In the genomic region with DNA sequence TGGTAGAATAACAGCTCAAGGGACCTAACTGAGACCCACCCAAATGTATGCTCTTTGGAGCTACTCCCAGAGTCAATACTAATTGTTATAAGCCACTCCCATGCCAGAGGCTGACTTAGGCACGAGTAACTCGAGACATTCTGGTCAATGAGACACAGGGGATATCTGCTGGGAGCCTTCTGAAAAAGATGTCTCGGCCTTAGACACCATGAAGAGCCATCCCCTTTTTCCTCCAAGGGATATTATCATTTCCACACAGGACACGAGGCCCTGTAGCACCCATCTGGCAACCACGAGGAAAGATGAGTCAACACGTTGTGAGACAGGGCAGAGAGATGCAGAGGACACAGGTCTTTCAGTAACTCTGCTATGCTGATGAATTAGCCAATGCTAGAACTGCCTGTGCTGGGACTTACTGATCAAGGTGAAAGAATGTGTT, we compare ENCODE assay signal across 8 cellular contexts. TPM values are rescaled to one million over a fixed set of nuclear protein-coding genes. Genes with fewer than 3 reads are reported as not detected.
DNase-seq lines count a peak whose midpoint lies in the region; ATAC-seq and TF ChIP-seq lines count a peak whose summit lies in the region.

No MANE protein-coding gene starts in this region.

- no peak overlapping the region for H3K23ac ChIP-seq in IMR-90 (ENCODE audit: low read depth, low read length)

- H3K9me1 ChIP-seq in IMR-90 (ENCODE audit: insufficient read depth, low read length) = peaks cover 15% of the 10 kb centered on the region

- POLR2A ChIA-PET in BJ (lab: Charles Lee) (interaction anchor here (1.1 kb wide), 1 partner anchor 9 kb away, joined by 5 read pairs; no protein-coding TSS in a partner anchor), IMR-90 (lab: Charles Lee; ENCODE audit: unreplicated experiment) (no interaction called here), GM10248 (lab: Yijun Ruan, JAX) (no interaction called here)

- DNase-seq in BJ (ENCODE audit: low read depth) (peak; percentile 56), IMR-90 (peak; percentile 92), astrocyte of the hippocampus (ENCODE audit: low read depth, low spot score) (peak; percentile 29), mucosa of descending colon (no peak), NCI-H2107 (lab: John Stamatoyannopoulos, UW) (no peak), GM10248 (ENCODE audit: extremely low spot score) (no peak)

- 0 out of 2 replicates have a peak, but pooled peaks have one; percentile 4 for TF ChIP-seq RAD21 in IMR-90 (IDR thresholded peaks at IDR 0.05; ENCODE audit: low read length)

- H2BK15ac ChIP-seq in IMR-90 (ENCODE audit: low read depth, low read length) = no peak overlapping the region

- H3K27ac ChIP-seq in IMR-90 (ENCODE audit: insufficient read depth, low read length) = peak overlapping the region; percentile 33; the same call in 1 of the 2 replicates

- ATAC-seq in IMR-90 (ENCODE audit: low read depth) (peak; percentile 79), mucosa of descending colon (peak; percentile 15), HG03342 (IDR thresholded peaks at IDR 0.05; ENCODE audit: unreplicated experiment) (no peak), HG02588 (IDR thresholded peaks at IDR 0.05; ENCODE audit: unreplicated experiment) (no peak)

- no peak overlapping the region for H4K8ac ChIP-seq in IMR-90 (ENCODE audit: low read depth in 2 of 2, low read length in 2 of 2)

- peaks cover 14% of the 10 kb centered on the region for H3K4me1 ChIP-seq in IMR-90 (ENCODE audit: control insufficient read depth, insufficient read depth, low read length)
- peaks cover 16% of the 10 kb centered on the region for H3K4me1 ChIP-seq in mucosa of descending colon (ENCODE audit: low read depth)

- TF ChIP-seq CTCF in BJ (IDR thresholded peaks at IDR 0.05; ENCODE audit: insufficient read depth, low read depth, low read length) (no peak), IMR-90 (conservative IDR thresholded peaks at IDR 0.05; ENCODE audit: low read depth, low read length) (no peak), mucosa of descending colon (IDR thresholded peaks at IDR 0.05) (no peak), GM10248 (IDR thresholded peaks at IDR 0.05; ENCODE audit: control extremely low read depth, extremely low read depth, low read depth, missing control alignments) (no peak)

- 0 out of 2 replicates have a peak overlapping the region, but pooled peaks have one; percentile 0 for H2BK120ac ChIP-seq in IMR-90 (ENCODE audit: low read depth, low read length)

- peak overlapping the region; percentile 49 for H2AFZ ChIP-seq in IMR-90 (replicated peaks; ENCODE audit: low read length, poor library complexity)

- peaks cover 0 to 6% of the 10 kb centered on the region in 2 experiments; a peak in 1 of 4 replicates for H3K79me1 ChIP-seq in IMR-90 (ENCODE audit: low read depth in 1 of 2, low read length in 2 of 2)

- H3K56ac ChIP-seq in IMR-90 (ENCODE audit: extremely low read depth, insufficient read depth, low read length) = no peak overlapping the region

- no peak overlapping the region; the same call in 1 of the 2 replicates for H4K91ac ChIP-seq in IMR-90 (ENCODE audit: insufficient read depth, low read depth, low read length)

- no peak overlapping the region for H3K4me2 ChIP-seq in IMR-90 (ENCODE audit: low read depth, low read length)

- WGBS in IMR-90 (ENCODE audit: extremely low coverage in 2 of 2, insufficient read length in 1 of 2), 2 experiments = 25% methylated on average over 2 of the region's 6 CpGs; no CpG with 5 or more reads in 1 of the 2 experiments

- H3K14ac ChIP-seq in IMR-90 (replicated peaks; ENCODE audit: low read depth, low read length) = 0 out of 2 replicates have a peak overlapping the region, but pooled peaks have one; percentile 5

- intact Hi-C loops in IMR-90 (cut with micrococcal nuclease) = no loop called here
- intact Hi-C loops in mucosa of descending colon (cut with DNase I, micrococcal nuclease) = no loop called here

- no peak overlapping the region for H3K9ac ChIP-seq in IMR-90 (ENCODE audit: low read depth, low read length)

- H3K4ac ChIP-seq in IMR-90 (ENCODE audit: low read depth, low read length) = peak overlapping the region; percentile 29; the same call in 1 of the 2 replicates

- no peak overlapping the region for H2AK9ac ChIP-seq in IMR-90 (replicated peaks; ENCODE audit: low read depth, low read length, poor library complexity)

- TF ChIP-seq POLR2A in IMR-90 (IDR thresholded peaks at IDR 0.05; ENCODE audit: low read depth, low read length) = no peak

- H2AK5ac ChIP-seq in IMR-90 (ENCODE audit: low read depth, low read length) = peak overlapping the region; percentile 30; the same call in 1 of the 2 replicates

- no peaks in the 10 kb centered on the region for H3K27me3 ChIP-seq in BJ (ENCODE audit: control insufficient read depth, insufficient read depth, low read length)
- no peaks in the 10 kb centered on the region for H3K27me3 ChIP-seq in IMR-90 (ENCODE audit: control insufficient read depth, insufficient read depth, low read length)

- BruUV-seq in IMR-90 (replicated peaks; lab: Mats Ljungman, UMichigan) = no TSS peak

- CTCF ChIA-PET in BJ (lab: Yijun Ruan, JAX) = interaction anchor here (0.9 to 1.1 kb wide), 2 partner anchors 11 to 15 kb away, joined by 3 read pairs; no protein-coding TSS in a partner anchor
- CTCF ChIA-PET in IMR-90 (lab: Yijun Ruan, JAX) = no interaction called here
- CTCF ChIA-PET in GM10248 (lab: Yijun Ruan, JAX) = interaction anchor here (1.3 to 2.3 kb wide), 6 partner anchors 10 to 35 kb away, joined by 3 to 6 read pairs (median 4); no protein-coding TSS in a partner anchor

- H2BK20ac ChIP-seq in IMR-90 (ENCODE audit: low read depth, low read length) = no peak overlapping the region

- H3K9me3 ChIP-seq in IMR-90 (ENCODE audit: control insufficient read depth, insufficient read depth, low read length) (no peaks in the 10 kb centered on the region), mucosa of descending colon (no peaks in the 10 kb centered on the region)

- H3K4me3 ChIP-seq in BJ (ENCODE audit: low read depth, low read length) (no peak overlapping the region), IMR-90 (ENCODE audit: insufficient read depth, low read depth, low read length) (no peak overlapping the region), mucosa of descending colon (no peak overlapping the region)

- H4K5ac ChIP-seq in IMR-90 (ENCODE audit: low read depth, low read length) = no peak overlapping the region

- in situ Hi-C loops in IMR-90 (cut with MboI; ENCODE audit: low sequenced_read_pairs) = no loop called here

- no peak overlapping the region for H3K18ac ChIP-seq in IMR-90 (ENCODE audit: low read depth, low read length)

- dilution Hi-C loops in IMR-90 (cut with HindIII; ENCODE audit: low sequenced_read_pairs, unreplicated experiment) = no loop called here

- no peaks in the 10 kb centered on the region for H4K20me1 ChIP-seq in IMR-90 (ENCODE audit: insufficient read depth, low read length)

- H3K36me3 ChIP-seq in BJ (ENCODE audit: control insufficient read depth, insufficient read depth, low read length) = no peaks in the 10 kb centered on the region
- no peaks in the 10 kb centered on the region for H3K36me3 ChIP-seq in IMR-90 (ENCODE audit: control insufficient read depth, insufficient read depth, low read length)
- H3K36me3 ChIP-seq in mucosa of descending colon (ENCODE audit: low read depth) = no peaks in the 10 kb centered on the region

- no peak overlapping the region for H2BK5ac ChIP-seq in IMR-90 (ENCODE audit: low read depth, low read length, poor library complexity, severe bottlenecking)

TF ChIP-seq in IMR-90, 13 proteins besides CTCF, POLR2A, EP300 and RAD21:
- peak; percentile 96 for TF ChIP-seq MXI1 (IDR thresholded peaks at IDR 0.05; ENCODE audit: borderline replicate concordance, low read depth, low read length)
- TF ChIP-seq NFE2L2 (IDR thresholded peaks at IDR 0.05; ENCODE audit: low read depth, low read length) = no peak
- peak; percentile 52 for TF ChIP-seq FOS (IDR thresholded peaks at IDR 0.05; ENCODE audit: low read depth, low read length)
- TF ChIP-seq CEBPB (IDR thresholded peaks at IDR 0.05; ENCODE audit: low read depth, low read length) = peak; percentile 65

RNA-seq across cellular contexts. Expression of a gene that starts 30.7 kb away (rescaled TPM):
- polyA plus RNA-seq in BJ (2011; rRNA removed) = 1.3 and 1.4 TPM in 2 replicates
- polyA minus RNA-seq in BJ (2011; rRNA and poly(A)+ RNA removed) = 4.1 TPM in 2 replicates
- 0.72 and 0.83 TPM in 2 replicates for total RNA-seq in IMR-90 (2012; rRNA removed)
- polyA plus RNA-seq in IMR-90 (2012; rRNA removed) = 1.3 and 1.4 TPM in 2 replicates
- 0.87 and 1.7 TPM in 2 replicates for polyA plus RNA-seq in IMR-90 (2012; cell fraction: cytosol; rRNA removed)
- polyA plus RNA-seq in IMR-90 (2012; cell fraction: nucleus; rRNA removed; ENCODE audit: low replicate concordance) = 1.9 and 2.6 TPM in 2 replicates
- total RNA-seq in mucosa of descending colon = 10 to 100 TPM in 2 of 3 donors, 1 to 10 TPM in 1; 9.5 to 90.3 (median 11.7) TPM

Comparison
In these comparisons a context has a peak if more than half of its experiments do, and no peak if none do; other contexts are left out.
1. DNase-seq: peak in BJ (single experiment), IMR-90 (single experiment) and astrocyte of the hippocampus (single experiment); none in mucosa of descending colon (0 of 3), NCI-H2107 (single experiment) and GM10248 (single experiment).
2. ATAC-seq: peak in IMR-90 (single experiment) and mucosa of descending colon (single experiment); none in HG03342 (single experiment) and HG02588 (single experiment).